1 cellular context compared by ENCODE assay signal in the genomic region with DNA sequence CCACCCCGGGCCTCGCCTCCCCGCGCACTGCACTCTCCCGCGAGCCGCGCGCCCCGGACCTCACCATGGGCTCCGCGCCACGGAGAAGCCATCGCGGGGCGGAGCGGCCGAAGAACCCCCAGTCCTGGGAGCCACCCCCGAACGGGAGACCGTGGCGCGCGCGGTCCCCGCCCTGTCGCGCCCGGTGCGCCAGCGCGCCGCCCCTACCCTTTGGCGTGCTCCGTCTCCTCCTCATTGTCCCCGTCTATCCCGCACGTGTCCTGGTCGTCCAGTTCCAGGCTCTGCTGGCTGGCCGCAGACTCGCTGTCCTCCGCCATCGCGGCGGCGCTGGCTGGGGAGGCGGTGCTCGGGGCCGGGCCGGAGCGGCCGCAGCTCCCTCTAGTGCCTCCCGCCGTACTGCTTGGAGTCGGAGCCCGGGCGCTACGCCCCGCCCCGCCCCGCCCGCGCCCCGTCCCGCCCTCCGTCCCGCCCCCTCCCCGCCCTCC.
TF ChIP-seq lines count a peak whose summit lies in the region.

A gene (minus strand): TSS at position 398 of the 485 bp plus-strand sequence. CDS start 81 bp downstream, at position 317.

TF ChIP-seq in K562, 482 proteins besides CTCF, POLR2A, EP300 and RAD21 (continued from another document and continues in another):
- TF ChIP-seq, protein P1, sequence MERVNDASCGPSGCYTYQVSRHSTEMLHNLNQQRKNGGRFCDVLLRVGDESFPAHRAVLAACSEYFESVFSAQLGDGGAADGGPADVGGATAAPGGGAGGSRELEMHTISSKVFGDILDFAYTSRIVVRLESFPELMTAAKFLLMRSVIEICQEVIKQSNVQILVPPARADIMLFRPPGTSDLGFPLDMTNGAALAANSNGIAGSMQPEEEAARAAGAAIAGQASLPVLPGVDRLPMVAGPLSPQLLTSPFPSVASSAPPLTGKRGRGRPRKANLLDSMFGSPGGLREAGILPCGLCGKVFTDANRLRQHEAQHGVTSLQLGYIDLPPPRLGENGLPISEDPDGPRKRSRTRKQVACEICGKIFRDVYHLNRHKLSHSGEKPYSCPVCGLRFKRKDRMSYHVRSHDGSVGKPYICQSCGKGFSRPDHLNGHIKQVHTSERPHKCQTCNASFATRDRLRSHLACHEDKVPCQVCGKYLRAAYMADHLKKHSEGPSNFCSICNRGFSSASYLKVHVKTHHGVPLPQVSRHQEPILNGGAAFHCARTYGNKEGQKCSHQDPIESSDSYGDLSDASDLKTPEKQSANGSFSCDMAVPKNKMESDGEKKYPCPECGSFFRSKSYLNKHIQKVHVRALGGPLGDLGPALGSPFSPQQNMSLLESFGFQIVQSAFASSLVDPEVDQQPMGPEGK (CRISPR knock-in tag; IDR thresholded peaks at IDR 0.05; ENCODE audit: borderline replicate concordance): no peak
- TF ChIP-seq U2AF1 (optimal IDR thresholded peaks at IDR 0.05; ENCODE audit: low read depth, low read length): no peak
- TF ChIP-seq TEAD1 (CRISPR knock-in tag; IDR thresholded peaks at IDR 0.05): 0 out of 4 replicates have a peak, but pooled peaks of 1 of the 2 experiments have one; percentile 55
- TF ChIP-seq, protein P2, sequence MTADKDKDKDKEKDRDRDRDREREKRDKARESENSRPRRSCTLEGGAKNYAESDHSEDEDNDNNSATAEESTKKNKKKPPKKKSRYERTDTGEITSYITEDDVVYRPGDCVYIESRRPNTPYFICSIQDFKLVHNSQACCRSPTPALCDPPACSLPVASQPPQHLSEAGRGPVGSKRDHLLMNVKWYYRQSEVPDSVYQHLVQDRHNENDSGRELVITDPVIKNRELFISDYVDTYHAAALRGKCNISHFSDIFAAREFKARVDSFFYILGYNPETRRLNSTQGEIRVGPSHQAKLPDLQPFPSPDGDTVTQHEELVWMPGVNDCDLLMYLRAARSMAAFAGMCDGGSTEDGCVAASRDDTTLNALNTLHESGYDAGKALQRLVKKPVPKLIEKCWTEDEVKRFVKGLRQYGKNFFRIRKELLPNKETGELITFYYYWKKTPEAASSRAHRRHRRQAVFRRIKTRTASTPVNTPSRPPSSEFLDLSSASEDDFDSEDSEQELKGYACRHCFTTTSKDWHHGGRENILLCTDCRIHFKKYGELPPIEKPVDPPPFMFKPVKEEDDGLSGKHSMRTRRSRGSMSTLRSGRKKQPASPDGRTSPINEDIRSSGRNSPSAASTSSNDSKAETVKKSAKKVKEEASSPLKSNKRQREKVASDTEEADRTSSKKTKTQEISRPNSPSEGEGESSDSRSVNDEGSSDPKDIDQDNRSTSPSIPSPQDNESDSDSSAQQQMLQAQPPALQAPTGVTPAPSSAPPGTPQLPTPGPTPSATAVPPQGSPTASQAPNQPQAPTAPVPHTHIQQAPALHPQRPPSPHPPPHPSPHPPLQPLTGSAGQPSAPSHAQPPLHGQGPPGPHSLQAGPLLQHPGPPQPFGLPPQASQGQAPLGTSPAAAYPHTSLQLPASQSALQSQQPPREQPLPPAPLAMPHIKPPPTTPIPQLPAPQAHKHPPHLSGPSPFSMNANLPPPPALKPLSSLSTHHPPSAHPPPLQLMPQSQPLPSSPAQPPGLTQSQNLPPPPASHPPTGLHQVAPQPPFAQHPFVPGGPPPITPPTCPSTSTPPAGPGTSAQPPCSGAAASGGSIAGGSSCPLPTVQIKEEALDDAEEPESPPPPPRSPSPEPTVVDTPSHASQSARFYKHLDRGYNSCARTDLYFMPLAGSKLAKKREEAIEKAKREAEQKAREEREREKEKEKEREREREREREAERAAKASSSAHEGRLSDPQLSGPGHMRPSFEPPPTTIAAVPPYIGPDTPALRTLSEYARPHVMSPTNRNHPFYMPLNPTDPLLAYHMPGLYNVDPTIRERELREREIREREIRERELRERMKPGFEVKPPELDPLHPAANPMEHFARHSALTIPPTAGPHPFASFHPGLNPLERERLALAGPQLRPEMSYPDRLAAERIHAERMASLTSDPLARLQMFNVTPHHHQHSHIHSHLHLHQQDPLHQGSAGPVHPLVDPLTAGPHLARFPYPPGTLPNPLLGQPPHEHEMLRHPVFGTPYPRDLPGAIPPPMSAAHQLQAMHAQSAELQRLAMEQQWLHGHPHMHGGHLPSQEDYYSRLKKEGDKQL (CRISPR knock-in tag; IDR thresholded peaks at IDR 0.05; ENCODE audit: borderline replicate concordance): no peak
- TF ChIP-seq BRCA1 (IDR thresholded peaks at IDR 0.05): no peak
- TF ChIP-seq BRCA1 (CRISPR knock-in tag; IDR thresholded peaks at IDR 0.05): no peak
- TF ChIP-seq, protein P3, sequence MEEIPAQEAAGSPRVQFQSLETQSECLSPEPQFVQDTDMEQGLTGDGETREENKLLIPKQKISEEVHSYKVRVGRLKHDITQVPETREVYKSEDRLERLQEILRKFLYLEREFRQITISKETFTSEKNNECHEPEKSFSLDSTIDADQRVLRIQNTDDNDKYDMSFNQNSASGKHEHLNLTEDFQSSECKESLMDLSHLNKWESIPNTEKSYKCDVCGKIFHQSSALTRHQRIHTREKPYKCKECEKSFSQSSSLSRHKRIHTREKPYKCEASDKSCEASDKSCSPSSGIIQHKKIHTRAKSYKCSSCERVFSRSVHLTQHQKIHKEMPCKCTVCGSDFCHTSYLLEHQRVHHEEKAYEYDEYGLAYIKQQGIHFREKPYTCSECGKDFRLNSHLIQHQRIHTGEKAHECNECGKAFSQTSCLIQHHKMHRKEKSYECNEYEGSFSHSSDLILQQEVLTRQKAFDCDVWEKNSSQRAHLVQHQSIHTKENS (CRISPR knock-in tag; IDR thresholded peaks at IDR 0.05): no peak
- no peak for TF ChIP-seq CREBBP (IDR thresholded peaks at IDR 0.05; ENCODE audit: low read depth, low read length)
- no peak for TF ChIP-seq ETV5 (CRISPR knock-in tag; IDR thresholded peaks at IDR 0.05; ENCODE audit: low read depth)
- TF ChIP-seq, protein P4, sequence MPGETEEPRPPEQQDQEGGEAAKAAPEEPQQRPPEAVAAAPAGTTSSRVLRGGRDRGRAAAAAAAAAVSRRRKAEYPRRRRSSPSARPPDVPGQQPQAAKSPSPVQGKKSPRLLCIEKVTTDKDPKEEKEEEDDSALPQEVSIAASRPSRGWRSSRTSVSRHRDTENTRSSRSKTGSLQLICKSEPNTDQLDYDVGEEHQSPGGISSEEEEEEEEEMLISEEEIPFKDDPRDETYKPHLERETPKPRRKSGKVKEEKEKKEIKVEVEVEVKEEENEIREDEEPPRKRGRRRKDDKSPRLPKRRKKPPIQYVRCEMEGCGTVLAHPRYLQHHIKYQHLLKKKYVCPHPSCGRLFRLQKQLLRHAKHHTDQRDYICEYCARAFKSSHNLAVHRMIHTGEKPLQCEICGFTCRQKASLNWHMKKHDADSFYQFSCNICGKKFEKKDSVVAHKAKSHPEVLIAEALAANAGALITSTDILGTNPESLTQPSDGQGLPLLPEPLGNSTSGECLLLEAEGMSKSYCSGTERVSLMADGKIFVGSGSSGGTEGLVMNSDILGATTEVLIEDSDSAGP (CRISPR knock-in tag; IDR thresholded peaks at IDR 0.05): no peak
- no peak for TF ChIP-seq ZNF644 (tag; IDR thresholded peaks at IDR 0.05; ENCODE audit: low read depth)
- TF ChIP-seq PHB (CRISPR knock-in tag; IDR thresholded peaks at IDR 0.05): no peak
- TF ChIP-seq, protein P5, sequence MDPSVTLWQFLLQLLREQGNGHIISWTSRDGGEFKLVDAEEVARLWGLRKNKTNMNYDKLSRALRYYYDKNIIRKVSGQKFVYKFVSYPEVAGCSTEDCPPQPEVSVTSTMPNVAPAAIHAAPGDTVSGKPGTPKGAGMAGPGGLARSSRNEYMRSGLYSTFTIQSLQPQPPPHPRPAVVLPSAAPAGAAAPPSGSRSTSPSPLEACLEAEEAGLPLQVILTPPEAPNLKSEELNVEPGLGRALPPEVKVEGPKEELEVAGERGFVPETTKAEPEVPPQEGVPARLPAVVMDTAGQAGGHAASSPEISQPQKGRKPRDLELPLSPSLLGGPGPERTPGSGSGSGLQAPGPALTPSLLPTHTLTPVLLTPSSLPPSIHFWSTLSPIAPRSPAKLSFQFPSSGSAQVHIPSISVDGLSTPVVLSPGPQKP (CRISPR knock-in tag; IDR thresholded peaks at IDR 0.05): no peak
- TF ChIP-seq NR4A1 (CRISPR knock-in tag; IDR thresholded peaks at IDR 0.05): no peak
- no peak for TF ChIP-seq NR4A1 (tag; IDR thresholded peaks at IDR 0.05)
- peak; percentile 46; the same call in 1 of the 2 replicates for TF ChIP-seq HLTF (IDR thresholded peaks at IDR 0.05)
- TF ChIP-seq, protein P6, sequence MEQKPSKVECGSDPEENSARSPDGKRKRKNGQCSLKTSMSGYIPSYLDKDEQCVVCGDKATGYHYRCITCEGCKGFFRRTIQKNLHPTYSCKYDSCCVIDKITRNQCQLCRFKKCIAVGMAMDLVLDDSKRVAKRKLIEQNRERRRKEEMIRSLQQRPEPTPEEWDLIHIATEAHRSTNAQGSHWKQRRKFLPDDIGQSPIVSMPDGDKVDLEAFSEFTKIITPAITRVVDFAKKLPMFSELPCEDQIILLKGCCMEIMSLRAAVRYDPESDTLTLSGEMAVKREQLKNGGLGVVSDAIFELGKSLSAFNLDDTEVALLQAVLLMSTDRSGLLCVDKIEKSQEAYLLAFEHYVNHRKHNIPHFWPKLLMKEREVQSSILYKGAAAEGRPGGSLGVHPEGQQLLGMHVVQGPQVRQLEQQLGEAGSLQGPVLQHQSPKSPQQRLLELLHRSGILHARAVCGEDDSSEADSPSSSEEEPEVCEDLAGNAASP (IDR thresholded peaks at IDR 0.05): no peak
- TF ChIP-seq NCOR1 (IDR thresholded peaks at IDR 0.05): no peak
- no peak for TF ChIP-seq ARHGAP35 (IDR thresholded peaks at IDR 0.05; ENCODE audit: partially characterized antibody)
- no peak for TF ChIP-seq MED1 (CRISPR knock-in tag; IDR thresholded peaks at IDR 0.05; ENCODE audit: borderline replicate concordance)
- peak; percentile 91 for TF ChIP-seq POLR2G (IDR thresholded peaks at IDR 0.05; ENCODE audit: low read depth, low read length)
- no peak for TF ChIP-seq ZNF124 (CRISPR knock-in tag; IDR thresholded peaks at IDR 0.05)
- no peak for TF ChIP-seq HDAC6 (IDR thresholded peaks at IDR 0.05; ENCODE audit: low read depth, low read length)
- no peak for TF ChIP-seq RFX1 (IDR thresholded peaks at IDR 0.05)
- TF ChIP-seq SP1 (CRISPR knock-in tag; IDR thresholded peaks at IDR 0.05): peak; percentile 63
- TF ChIP-seq, protein P7, sequence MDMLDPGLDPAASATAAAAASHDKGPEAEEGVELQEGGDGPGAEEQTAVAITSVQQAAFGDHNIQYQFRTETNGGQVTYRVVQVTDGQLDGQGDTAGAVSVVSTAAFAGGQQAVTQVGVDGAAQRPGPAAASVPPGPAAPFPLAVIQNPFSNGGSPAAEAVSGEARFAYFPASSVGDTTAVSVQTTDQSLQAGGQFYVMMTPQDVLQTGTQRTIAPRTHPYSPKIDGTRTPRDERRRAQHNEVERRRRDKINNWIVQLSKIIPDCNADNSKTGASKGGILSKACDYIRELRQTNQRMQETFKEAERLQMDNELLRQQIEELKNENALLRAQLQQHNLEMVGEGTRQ (CRISPR knock-in tag; IDR thresholded peaks at IDR 0.05): peak; percentile 45
- no peak for TF ChIP-seq IFI16 (CRISPR knock-in tag; IDR thresholded peaks at IDR 0.05)
- no peak for TF ChIP-seq PTRF (tag; IDR thresholded peaks at IDR 0.05)
- no peak for TF ChIP-seq ZNF3 (CRISPR knock-in tag; IDR thresholded peaks at IDR 0.05)
- TF ChIP-seq ZKSCAN1 (IDR thresholded peaks at IDR 0.05; ENCODE audit: low read depth, low read length): 0 out of 2 replicates have a peak, but pooled peaks have one; percentile 11
- TF ChIP-seq HDAC1 (IDR thresholded peaks at IDR 0.05): peak in 1 of 2 experiments; percentile 82; a peak in 2 of 4 replicates
- no peak for TF ChIP-seq COPS2 (conservative IDR thresholded peaks at IDR 0.05)
- peak; percentile 32 for TF ChIP-seq SAP30 (IDR thresholded peaks at IDR 0.05; ENCODE audit: borderline replicate concordance, insufficient read depth, low read depth, low read length, poor library complexity, severe bottlenecking)
- no peak for TF ChIP-seq ZKSCAN3 (CRISPR knock-in tag; IDR thresholded peaks at IDR 0.05)
- no peak for TF ChIP-seq NCOA1 (IDR thresholded peaks at IDR 0.05; ENCODE audit: low read depth)
- peak; percentile 82 for TF ChIP-seq RBFOX2 (IDR thresholded peaks at IDR 0.05; ENCODE audit: low read depth, low read length)
- no peak for TF ChIP-seq DPF2 (IDR thresholded peaks at IDR 0.05)
- no peak for TF ChIP-seq TEAD2 (tag; IDR thresholded peaks at IDR 0.05)
- no peak for TF ChIP-seq STAT5A (IDR thresholded peaks at IDR 0.05; ENCODE audit: borderline replicate concordance, low read length)
- TF ChIP-seq, protein P8, sequence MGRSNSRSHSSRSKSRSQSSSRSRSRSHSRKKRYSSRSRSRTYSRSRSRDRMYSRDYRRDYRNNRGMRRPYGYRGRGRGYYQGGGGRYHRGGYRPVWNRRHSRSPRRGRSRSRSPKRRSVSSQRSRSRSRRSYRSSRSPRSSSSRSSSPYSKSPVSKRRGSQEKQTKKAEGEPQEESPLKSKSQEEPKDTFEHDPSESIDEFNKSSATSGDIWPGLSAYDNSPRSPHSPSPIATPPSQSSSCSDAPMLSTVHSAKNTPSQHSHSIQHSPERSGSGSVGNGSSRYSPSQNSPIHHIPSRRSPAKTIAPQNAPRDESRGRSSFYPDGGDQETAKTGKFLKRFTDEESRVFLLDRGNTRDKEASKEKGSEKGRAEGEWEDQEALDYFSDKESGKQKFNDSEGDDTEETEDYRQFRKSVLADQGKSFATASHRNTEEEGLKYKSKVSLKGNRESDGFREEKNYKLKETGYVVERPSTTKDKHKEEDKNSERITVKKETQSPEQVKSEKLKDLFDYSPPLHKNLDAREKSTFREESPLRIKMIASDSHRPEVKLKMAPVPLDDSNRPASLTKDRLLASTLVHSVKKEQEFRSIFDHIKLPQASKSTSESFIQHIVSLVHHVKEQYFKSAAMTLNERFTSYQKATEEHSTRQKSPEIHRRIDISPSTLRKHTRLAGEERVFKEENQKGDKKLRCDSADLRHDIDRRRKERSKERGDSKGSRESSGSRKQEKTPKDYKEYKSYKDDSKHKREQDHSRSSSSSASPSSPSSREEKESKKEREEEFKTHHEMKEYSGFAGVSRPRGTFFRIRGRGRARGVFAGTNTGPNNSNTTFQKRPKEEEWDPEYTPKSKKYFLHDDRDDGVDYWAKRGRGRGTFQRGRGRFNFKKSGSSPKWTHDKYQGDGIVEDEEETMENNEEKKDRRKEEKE (IDR thresholded peaks at IDR 0.05; ENCODE audit: borderline replicate concordance in 1 of 2, control insufficient read depth in 1 of 2, low read depth in 2 of 2, low read length in 1 of 2): no peak
- TF ChIP-seq ZNF780A (CRISPR knock-in tag; IDR thresholded peaks at IDR 0.05): no peak
- TF ChIP-seq CBFA2T2 (conservative IDR thresholded peaks at IDR 0.05): no peak
- TF ChIP-seq WHSC1 (IDR thresholded peaks at IDR 0.05; ENCODE audit: low read length): no peak
- TF ChIP-seq, protein P9, sequence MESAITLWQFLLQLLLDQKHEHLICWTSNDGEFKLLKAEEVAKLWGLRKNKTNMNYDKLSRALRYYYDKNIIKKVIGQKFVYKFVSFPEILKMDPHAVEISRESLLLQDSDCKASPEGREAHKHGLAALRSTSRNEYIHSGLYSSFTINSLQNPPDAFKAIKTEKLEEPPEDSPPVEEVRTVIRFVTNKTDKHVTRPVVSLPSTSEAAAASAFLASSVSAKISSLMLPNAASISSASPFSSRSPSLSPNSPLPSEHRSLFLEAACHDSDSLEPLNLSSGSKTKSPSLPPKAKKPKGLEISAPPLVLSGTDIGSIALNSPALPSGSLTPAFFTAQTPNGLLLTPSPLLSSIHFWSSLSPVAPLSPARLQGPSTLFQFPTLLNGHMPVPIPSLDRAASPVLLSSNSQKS (CRISPR knock-in tag; IDR thresholded peaks at IDR 0.05): no peak
- no peak for TF ChIP-seq SMARCA5 (IDR thresholded peaks at IDR 0.05)
- TF ChIP-seq SMARCA4 (IDR thresholded peaks at IDR 0.05): no peak
- TF ChIP-seq POLR2AphosphoS5 (IDR thresholded peaks at IDR 0.05; ENCODE audit: control insufficient read depth, insufficient read depth, low read depth, low read length): peak; percentile 57; the same call in 1 of the 2 replicates
